In genomic region chrX:151516538-151517187, GRCh38 we compare ENCODE assay signal across 34 cellular contexts. TPM values are rescaled to one million over a fixed set of nuclear protein-coding genes. Genes with fewer than 3 reads are reported as not detected.
"Had no signal": no experiment of that assay in that cellular context is flagged by ENCODE, and none has a peak within 500 bp of the region (broad histone marks: within the 10 kb centered on the region; RNA-seq: fewer than 3 reads in every experiment).

No MANE protein-coding gene starts in this region.

- H3K9ac ChIP-seq: SK-N-SH had no signal

- H3K27ac ChIP-seq: ascending aorta, cardiac muscle cell, Peyer's patch, SJSA1, VCaP had no signal

- DNase-seq: activated CD4-positive, alpha-beta memory T cell treated with anti-CD3 and anti-CD28 coated beads, Interleukin-2, amount 10 ng/mL, durations not matched to agents 7 days and 5 days; activated CD4-positive, alpha-beta T cell treated with anti-CD3 and anti-CD28 coated beads for 1 hour; activated CD4-positive, alpha-beta T cell treated with anti-CD3 and anti-CD28 coated beads for 48 hours; activated CD4-positive, CD25-positive, alpha-beta regulatory T cell; activated CD8-positive, alpha-beta memory T cell treated with anti-CD3 and anti-CD28 coated beads for 24 hours; activated CD8-positive, alpha-beta memory T cell treated with anti-CD3 and anti-CD28 coated beads, Interleukin-2, amount 10 ng/mL, durations not matched to agents 7 days and 5 days; activated CD8-positive, alpha-beta memory T cell treated with anti-CD3 and anti-CD28 coated beads, Interleukin-2, amount 50 U/mL, for 48 hours; activated effector memory CD4-positive, alpha-beta T cell treated with Interleukin-2 at 50 U/mL for 16 hours; activated naive CD4-positive, alpha-beta T cell treated with anti-CD3 and anti-CD28 coated beads, Interleukin-2, amount 10 ng/mL, durations not matched to agents 7 days and 5 days; activated naive CD8-positive, alpha-beta T cell treated with anti-CD3 and anti-CD28 coated beads, Interleukin-2, amount 50 U/mL, for 24 hours; activated T-cell treated with anti-CD3 and anti-CD28 coated beads, Interleukin-2, amount 50 U/mL, for 48 hours; NCI-H1105; NCI-H1417 treated with DMSO at 0.1 percent for 48 hours; NCI-H187 treated with DMSO at 0.1 percent for 48 hours; NCI-H2081; NCI-H2171 treated with DMSO at 0.1 percent for 48 hours; NCI-H2227 treated with DMSO at 0.1 percent for 48 hours; NCI-H446; NCI-H524; NCI-H69; NCI-H82; NK-92 treated with Interleukin-12 subunit alpha and Interleukin-12 subunit beta, amount 100 ng/mL, for 24 hours; PC-3; Peyer's patch; RPMI8226; SHP77 treated with DMSO at 0.1 percent for 48 hours; SK-N-SH; T-cell; T-helper 17 cell had no signal

- H3K9me3 ChIP-seq: ascending aorta, Peyer's patch, SJSA1, SK-N-SH had no signal

- H3K4me3 ChIP-seq: ascending aorta, cardiac muscle cell, Peyer's patch, SJSA1 had no signal

- H3K4me1 ChIP-seq: ascending aorta, Peyer's patch, SJSA1 had no signal

- H3K27me3 ChIP-seq: ascending aorta, cardiac muscle cell, Peyer's patch, SJSA1 had no signal

- H3K4me2 ChIP-seq: SK-N-SH had no signal

- H3K36me3 ChIP-seq: ascending aorta, cardiac muscle cell, Peyer's patch, SJSA1 had no signal

RNA-seq across cellular contexts. Expression of gene PASD1, which starts 46.8 kb away (rescaled TPM):
- total RNA-seq: activated CD4-positive, alpha-beta memory T cell treated with anti-CD3 and anti-CD28 coated beads, Interleukin-2, amount 10 ng/mL, durations not matched to agents 7 days and 5 days; activated CD8-positive, alpha-beta memory T cell treated with anti-CD3 and anti-CD28 coated beads, Interleukin-2, amount 10 ng/mL, durations not matched to agents 7 days and 5 days; ascending aorta; chondrocyte; PC-3; Peyer's patch; SJSA1; T-cell; T-helper 17 cell had no signal
